1 cellular context compared by ENCODE assay signal in genomic region chr5:176466245-176466871, GRCh38.
A peak's percentile ranks its signal among the peaks of the same experiment; 100 is the strongest.
TF ChIP-seq lines count a peak whose summit lies in the region.

No MANE protein-coding gene starts in this region.

TF ChIP-seq in HEK293, 187 proteins besides CTCF, POLR2A, EP300 and RAD21 (continued from another document):
- TF ChIP-seq ZNF48 (tag by site-specific recombination; IDR thresholded peaks at IDR 0.05) (no peak), ZNF221 (tag by site-specific recombination; IDR thresholded peaks at IDR 0.05; ENCODE audit: borderline replicate concordance) (no peak), ZNF391 (tag by site-specific recombination; IDR thresholded peaks at IDR 0.05; ENCODE audit: borderline replicate concordance, low read depth) (no peak), ZNF394 (tag by site-specific recombination; IDR thresholded peaks at IDR 0.05; ENCODE audit: borderline replicate concordance) (no peak), ZNF37A (tag by site-specific recombination; IDR thresholded peaks at IDR 0.05) (no peak), ZNF121 (tag by site-specific recombination; IDR thresholded peaks at IDR 0.05) (no peak), ZNF670 (tag by site-specific recombination; IDR thresholded peaks at IDR 0.05; ENCODE audit: low read depth) (no peak), ZNF19 (tag by site-specific recombination; IDR thresholded peaks at IDR 0.05; ENCODE audit: low read depth) (no peak), ZEB2 (tag by site-specific recombination; IDR thresholded peaks at IDR 0.05) (peak; percentile 44; the same call in 1 of the 2 replicates)
- TF ChIP-seq, protein P1, sequence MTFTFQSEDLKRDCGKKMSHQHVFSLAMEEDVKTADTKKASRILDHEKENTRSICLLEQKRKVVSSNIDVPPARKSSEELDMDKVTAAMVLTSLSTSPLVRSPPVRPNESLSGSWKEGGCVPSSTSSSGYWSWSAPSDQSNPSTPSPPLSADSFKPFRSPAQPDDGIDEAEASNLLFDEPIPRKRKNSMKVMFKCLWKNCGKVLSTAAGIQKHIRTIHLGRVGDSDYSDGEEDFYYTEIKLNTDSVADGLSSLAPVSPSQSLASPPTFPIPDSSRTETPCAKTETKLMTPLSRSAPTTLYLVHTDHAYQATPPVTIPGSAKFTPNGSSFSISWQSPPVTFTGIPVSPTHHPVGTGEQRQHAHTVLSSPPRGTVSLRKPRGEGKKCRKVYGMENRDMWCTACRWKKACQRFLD (tag by site-specific recombination; IDR thresholded peaks at IDR 0.05) = no peak
- TF ChIP-seq, protein P2, sequence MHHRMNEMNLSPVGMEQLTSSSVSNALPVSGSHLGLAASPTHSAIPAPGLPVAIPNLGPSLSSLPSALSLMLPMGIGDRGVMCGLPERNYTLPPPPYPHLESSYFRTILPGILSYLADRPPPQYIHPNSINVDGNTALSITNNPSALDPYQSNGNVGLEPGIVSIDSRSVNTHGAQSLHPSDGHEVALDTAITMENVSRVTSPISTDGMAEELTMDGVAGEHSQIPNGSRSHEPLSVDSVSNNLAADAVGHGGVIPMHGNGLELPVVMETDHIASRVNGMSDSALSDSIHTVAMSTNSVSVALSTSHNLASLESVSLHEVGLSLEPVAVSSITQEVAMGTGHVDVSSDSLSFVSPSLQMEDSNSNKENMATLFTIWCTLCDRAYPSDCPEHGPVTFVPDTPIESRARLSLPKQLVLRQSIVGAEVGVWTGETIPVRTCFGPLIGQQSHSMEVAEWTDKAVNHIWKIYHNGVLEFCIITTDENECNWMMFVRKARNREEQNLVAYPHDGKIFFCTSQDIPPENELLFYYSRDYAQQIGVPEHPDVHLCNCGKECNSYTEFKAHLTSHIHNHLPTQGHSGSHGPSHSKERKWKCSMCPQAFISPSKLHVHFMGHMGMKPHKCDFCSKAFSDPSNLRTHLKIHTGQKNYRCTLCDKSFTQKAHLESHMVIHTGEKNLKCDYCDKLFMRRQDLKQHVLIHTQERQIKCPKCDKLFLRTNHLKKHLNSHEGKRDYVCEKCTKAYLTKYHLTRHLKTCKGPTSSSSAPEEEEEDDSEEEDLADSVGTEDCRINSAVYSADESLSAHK (tag by site-specific recombination; IDR thresholded peaks at IDR 0.05) = 0 out of 2 replicates have a peak, but pooled peaks have one; percentile 35
- TF ChIP-seq, protein P3, sequence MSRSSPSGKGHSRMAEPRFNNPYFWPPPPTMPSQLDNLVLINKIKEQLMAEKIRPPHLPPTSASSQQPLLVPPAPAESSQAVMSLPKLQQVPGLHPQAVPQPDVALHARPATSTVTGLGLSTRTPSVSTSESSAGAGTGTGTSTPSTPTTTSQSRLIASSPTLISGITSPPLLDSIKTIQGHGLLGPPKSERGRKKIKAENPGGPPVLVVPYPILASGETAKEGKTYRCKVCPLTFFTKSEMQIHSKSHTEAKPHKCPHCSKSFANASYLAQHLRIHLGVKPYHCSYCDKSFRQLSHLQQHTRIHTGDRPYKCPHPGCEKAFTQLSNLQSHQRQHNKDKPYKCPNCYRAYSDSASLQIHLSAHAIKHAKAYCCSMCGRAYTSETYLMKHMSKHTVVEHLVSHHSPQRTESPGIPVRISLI (tag by site-specific recombination; IDR thresholded peaks at IDR 0.05) = no peak
- TF ChIP-seq, protein P4, sequence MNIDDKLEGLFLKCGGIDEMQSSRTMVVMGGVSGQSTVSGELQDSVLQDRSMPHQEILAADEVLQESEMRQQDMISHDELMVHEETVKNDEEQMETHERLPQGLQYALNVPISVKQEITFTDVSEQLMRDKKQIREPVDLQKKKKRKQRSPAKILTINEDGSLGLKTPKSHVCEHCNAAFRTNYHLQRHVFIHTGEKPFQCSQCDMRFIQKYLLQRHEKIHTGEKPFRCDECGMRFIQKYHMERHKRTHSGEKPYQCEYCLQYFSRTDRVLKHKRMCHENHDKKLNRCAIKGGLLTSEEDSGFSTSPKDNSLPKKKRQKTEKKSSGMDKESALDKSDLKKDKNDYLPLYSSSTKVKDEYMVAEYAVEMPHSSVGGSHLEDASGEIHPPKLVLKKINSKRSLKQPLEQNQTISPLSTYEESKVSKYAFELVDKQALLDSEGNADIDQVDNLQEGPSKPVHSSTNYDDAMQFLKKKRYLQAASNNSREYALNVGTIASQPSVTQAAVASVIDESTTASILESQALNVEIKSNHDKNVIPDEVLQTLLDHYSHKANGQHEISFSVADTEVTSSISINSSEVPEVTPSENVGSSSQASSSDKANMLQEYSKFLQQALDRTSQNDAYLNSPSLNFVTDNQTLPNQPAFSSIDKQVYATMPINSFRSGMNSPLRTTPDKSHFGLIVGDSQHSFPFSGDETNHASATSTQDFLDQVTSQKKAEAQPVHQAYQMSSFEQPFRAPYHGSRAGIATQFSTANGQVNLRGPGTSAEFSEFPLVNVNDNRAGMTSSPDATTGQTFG (tag by site-specific recombination; IDR thresholded peaks at IDR 0.05; ENCODE audit: borderline replicate concordance) = no peak
TF ChIP-seq in HEK293: peak in this region for 24.
